In the genomic region with DNA sequence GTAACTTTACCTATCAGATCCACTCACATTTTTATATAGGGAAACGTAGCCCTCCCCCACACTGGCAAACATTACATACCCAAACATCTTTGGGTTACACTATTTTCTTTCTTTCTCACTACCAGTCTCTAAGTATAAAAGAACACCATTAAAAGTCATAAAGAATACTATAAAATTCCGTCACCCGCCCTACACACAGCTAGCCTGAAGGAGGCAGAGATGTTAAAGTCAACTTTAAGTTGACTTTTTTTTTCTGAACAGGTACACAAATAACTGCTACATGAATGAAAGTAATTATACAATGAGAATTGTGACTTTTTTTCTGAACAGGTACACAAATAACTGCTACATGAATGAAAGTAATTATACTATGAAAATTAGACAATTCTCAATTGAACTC, we compare ENCODE assay signal across 16 cellular contexts.
DNase-seq lines count a peak whose midpoint lies in the region; ATAC-seq and TF ChIP-seq lines count a peak whose summit lies in the region.
"Had no signal": no experiment of that assay in that cellular context is flagged by ENCODE, and none has a peak within 500 bp of the region (broad histone marks: within the 10 kb centered on the region; RNA-seq: fewer than 3 reads in every experiment).

No MANE protein-coding gene starts in this region.

- no peak overlapping the region for H3K4me2 ChIP-seq in HCT116 (ENCODE audit: low read length)
- no peak overlapping the region for H3K4me2 ChIP-seq in PC-3 (ENCODE audit: low read length)
- H3K4me2 ChIP-seq: A549 had no signal

- TF ChIP-seq POLR2A in HCT116 (IDR thresholded peaks at IDR 0.05; ENCODE audit: borderline replicate concordance, extremely low read depth, insufficient read depth, insufficient read length), result no peak

- TF ChIP-seq RAD21 in HCT116 (IDR thresholded peaks at IDR 0.05; ENCODE audit: low read depth), result 0 out of 2 replicates have a peak, but pooled peaks have one; percentile 23

- H3F3A ChIP-seq in PC-3 (ENCODE audit: low read length, unreplicated experiment), result no peaks in the 10 kb centered on the region

- H3K79me2 ChIP-seq in HCT116 (ENCODE audit: insufficient read depth, low read length) (no peaks in the 10 kb centered on the region), PC-3 (ENCODE audit: low read length) (no peaks in the 10 kb centered on the region)

- H3K9ac ChIP-seq in HCT116 (ENCODE audit: low read length) (no peak overlapping the region), PC-3 (ENCODE audit: low read length) (no peak overlapping the region)
- H3K9ac ChIP-seq: GM23248 had no signal

- ATAC-seq in HCT116 (no peak), PC-3 (no peak), left colon (peak; percentile 37), esophagus mucosa (no peak)
- ATAC-seq: A549 had no signal

- H3K4me1 ChIP-seq in HCT116 (ENCODE audit: control insufficient read depth in 1 of 2, insufficient read depth in 2 of 2, low read length in 2 of 2), result no peaks in the 10 kb centered on the region
- H3K4me1 ChIP-seq in PC-3 (ENCODE audit: insufficient read depth, low read length), result no peaks in the 10 kb centered on the region
- H3K4me1 ChIP-seq: A549 had no signal

- no peaks in the 10 kb centered on the region for H3K27me3 ChIP-seq in HCT116 (ENCODE audit: insufficient read depth, low read length)
- H3K27me3 ChIP-seq in PC-3 (ENCODE audit: low read length), result no peaks in the 10 kb centered on the region
- H3K27me3 ChIP-seq in dorsolateral prefrontal cortex, result peaks cover 0 to 3% (median 0%) of the 10 kb centered on the region in 45 donors

- CTCF ChIA-PET in HCT116 (lab: Charles Lee), result no interaction called here
- CTCF ChIA-PET in PC-3 (lab: Charles Lee), result no interaction called here

- no peaks in the 10 kb centered on the region for H3K36me3 ChIP-seq in HCT116 (ENCODE audit: control insufficient read depth in 1 of 2, insufficient read depth in 2 of 2, low read length in 2 of 2)
- no peaks in the 10 kb centered on the region for H3K36me3 ChIP-seq in PC-3 (ENCODE audit: low read depth, low read length)

- H3K27ac ChIP-seq in C4-2B, result no peak overlapping the region
- H3K27ac ChIP-seq in HCT116 (ENCODE audit: low read depth, low read length), result no peak overlapping the region
- no peak overlapping the region for H3K27ac ChIP-seq in PC-3 (ENCODE audit: low read length)
- no peak overlapping the region for H3K27ac ChIP-seq in dorsolateral prefrontal cortex
- H3K27ac ChIP-seq: 22Rv1, A549, GM23248 had no signal

- H3K9me2 ChIP-seq in HCT116 (ENCODE audit: insufficient read depth), result no peaks in the 10 kb centered on the region
- no peaks in the 10 kb centered on the region for H3K9me2 ChIP-seq in PC-3 (replicated peaks; ENCODE audit: low read length)

- BruUV-seq in HCT116 (replicated peaks; lab: Mats Ljungman, UMichigan) (no TSS peak), PC-3 (replicated peaks; lab: Mats Ljungman, UMichigan) (no TSS peak)

- H3K4me3 ChIP-seq in HCT116 (replicated peaks in 1 of 2; ENCODE audit: low read depth in 1 of 2, low read length in 2 of 2) (no peak overlapping the region), PC-3 (ENCODE audit: low read length) (no peak overlapping the region), dorsolateral prefrontal cortex (no peak overlapping the region)
- H3K4me3 ChIP-seq: A549, GM23248 had no signal

- TF ChIP-seq CTCF in C4-2B (conservative IDR thresholded peaks at IDR 0.05) (peak; percentile 11; the same call in 1 of the 2 replicates), HCT116 (IDR thresholded peaks at IDR 0.05 in 2 of 3, conservative IDR thresholded peaks at IDR 0.05 in 1 of 3; ENCODE audit: borderline replicate concordance in 1 of 3, insufficient read depth in 1 of 3, low read depth in 2 of 3, low read length in 2 of 3) (0 out of 6 replicates have a peak, but pooled peaks of 1 of the 3 experiments have one; percentile 25), PC-3 (conservative IDR thresholded peaks at IDR 0.05; ENCODE audit: low read depth, low read length) (peak; percentile 51), dorsolateral prefrontal cortex (IDR thresholded peaks at IDR 0.05 in 54 of 56, conservative IDR thresholded peaks at IDR 0.05 in 2 of 56; ENCODE audit: low read depth in 1 of 56, partially characterized antibody in 56 of 56) (no peak)

- DNase-seq in HCT116 (ENCODE audit: low read depth, low spot score), result no peak
- DNase-seq in PC-3, result peak; percentile 28
- DNase-seq in left colon, result no peak
- DNase-seq in NCI-H2196 (lab: John Stamatoyannopoulos, UW; ENCODE audit: unreplicated experiment), result no peak
- DNase-seq in DMS114 treated with DMSO at 0.1 percent for 48 hours (lab: John Stamatoyannopoulos, UW; ENCODE audit: unreplicated experiment), result no peak
- no peak for DNase-seq in dorsolateral prefrontal cortex
- DNase-seq: AML-193; CD4-positive, alpha-beta memory T cell; DMS79 treated with DMSO at 0.1 percent for 48 hours; GF-D8; GM23248; H7 had no signal

- no peak overlapping the region for H2AFZ ChIP-seq in HCT116 (ENCODE audit: low read depth, low read length, poor library complexity, severe bottlenecking)
- H2AFZ ChIP-seq in PC-3 (ENCODE audit: low read length), result no peak overlapping the region
- H2AFZ ChIP-seq: GM23248 had no signal

- POLR2A ChIA-PET in HCT116 (lab: Charles Lee), result no interaction called here
- POLR2A ChIA-PET in PC-3 (lab: Charles Lee; ENCODE audit: unreplicated experiment), result no interaction called here

- intact Hi-C loops in HCT116 (cut with micrococcal nuclease), result no loop called here
- intact Hi-C loops in PC-3 (cut with micrococcal nuclease), result loop anchor here (5.0 kb wide), 1 partner anchor 245 kb away; no protein-coding TSS in a partner anchor
- intact Hi-C loops in left colon (cut with DNase I, micrococcal nuclease), result no loop called here
- intact Hi-C loops in dorsolateral prefrontal cortex (cut with DNase I), result no loop called here

- H3K9me3 ChIP-seq in HCT116 (ENCODE audit: control insufficient read depth in 1 of 2, insufficient read depth in 1 of 2, low read depth in 1 of 2, low read length in 2 of 2) (no peaks in the 10 kb centered on the region), PC-3 (ENCODE audit: low read length) (no peaks in the 10 kb centered on the region)
- H3K9me3 ChIP-seq: A549 had no signal

- RAD21 ChIA-PET in HCT116 (lab: Charles Lee; ENCODE audit: low non-redundant PET in 1 of 2, low total read pairs in 2 of 2, uncharacterized antibody in 2 of 2, unreplicated experiment in 2 of 2), result no interaction called here

- H4K20me1 ChIP-seq in HCT116 (ENCODE audit: insufficient read depth), result no peaks in the 10 kb centered on the region
- no peaks in the 10 kb centered on the region for H4K20me1 ChIP-seq in PC-3 (ENCODE audit: low read length)

TF ChIP-seq in HCT116, 20 proteins besides CTCF, POLR2A, EP300 and RAD21 (continues in another document):
- TF ChIP-seq EZH2 (IDR thresholded peaks at IDR 0.05) (no peak), FOSL1 (IDR thresholded peaks at IDR 0.05; ENCODE audit: low read depth) (no peak), CBX3 (IDR thresholded peaks at IDR 0.05; ENCODE audit: low read depth) (no peak), ZNF274 (IDR thresholded peaks at IDR 0.05; ENCODE audit: low read depth, low read length) (no peak), YY1 (IDR thresholded peaks at IDR 0.05; ENCODE audit: extremely low read depth, insufficient replicate concordance, low read depth, low read length) (no peak), ZFX (IDR thresholded peaks at IDR 0.05) (no peak), SIN3A (IDR thresholded peaks at IDR 0.05; ENCODE audit: low read depth) (no peak), SRF (IDR thresholded peaks at IDR 0.05; ENCODE audit: low read depth) (no peak)
- TF ChIP-seq, protein P1, sequence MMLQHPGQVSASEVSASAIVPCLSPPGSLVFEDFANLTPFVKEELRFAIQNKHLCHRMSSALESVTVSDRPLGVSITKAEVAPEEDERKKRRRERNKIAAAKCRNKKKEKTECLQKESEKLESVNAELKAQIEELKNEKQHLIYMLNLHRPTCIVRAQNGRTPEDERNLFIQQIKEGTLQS (IDR thresholded peaks at IDR 0.05), result no peak
- TF ChIP-seq, protein P2, sequence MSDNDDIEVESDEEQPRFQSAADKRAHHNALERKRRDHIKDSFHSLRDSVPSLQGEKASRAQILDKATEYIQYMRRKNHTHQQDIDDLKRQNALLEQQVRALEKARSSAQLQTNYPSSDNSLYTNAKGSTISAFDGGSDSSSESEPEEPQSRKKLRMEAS (IDR thresholded peaks at IDR 0.05), result no peak
- TF ChIP-seq, protein P3, sequence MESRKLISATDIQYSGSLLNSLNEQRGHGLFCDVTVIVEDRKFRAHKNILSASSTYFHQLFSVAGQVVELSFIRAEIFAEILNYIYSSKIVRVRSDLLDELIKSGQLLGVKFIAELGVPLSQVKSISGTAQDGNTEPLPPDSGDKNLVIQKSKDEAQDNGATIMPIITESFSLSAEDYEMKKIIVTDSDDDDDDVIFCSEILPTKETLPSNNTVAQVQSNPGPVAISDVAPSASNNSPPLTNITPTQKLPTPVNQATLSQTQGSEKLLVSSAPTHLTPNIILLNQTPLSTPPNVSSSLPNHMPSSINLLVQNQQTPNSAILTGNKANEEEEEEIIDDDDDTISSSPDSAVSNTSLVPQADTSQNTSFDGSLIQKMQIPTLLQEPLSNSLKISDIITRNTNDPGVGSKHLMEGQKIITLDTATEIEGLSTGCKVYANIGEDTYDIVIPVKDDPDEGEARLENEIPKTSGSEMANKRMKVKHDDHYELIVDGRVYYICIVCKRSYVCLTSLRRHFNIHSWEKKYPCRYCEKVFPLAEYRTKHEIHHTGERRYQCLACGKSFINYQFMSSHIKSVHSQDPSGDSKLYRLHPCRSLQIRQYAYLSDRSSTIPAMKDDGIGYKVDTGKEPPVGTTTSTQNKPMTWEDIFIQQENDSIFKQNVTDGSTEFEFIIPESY (IDR thresholded peaks at IDR 0.05; ENCODE audit: extremely low read depth, insufficient replicate concordance, low read length), result no peak

Comparison
In these comparisons a context has a peak if more than half of its experiments do, and no peak if none do; other contexts are left out.
1. CTCF ChIP-seq: peak in C4-2B (single experiment) and PC-3 (single experiment); none in dorsolateral prefrontal cortex (0 of 56).